8 cellular contexts compared by ENCODE assay signal in genomic region chr11:71787014-71787823, GRCh38. TPM values are rescaled to one million over a fixed set of nuclear protein-coding genes. Genes with fewer than 3 reads are reported as not detected.
A peak's percentile ranks its signal among the peaks of the same experiment; 100 is the strongest.
DNase-seq lines count a peak whose midpoint lies in the region; ATAC-seq and TF ChIP-seq lines count a peak whose summit lies in the region.

No MANE protein-coding gene starts in this region.

- no peaks in the 10 kb centered on the region for H3K36me3 ChIP-seq in GM23338 (ENCODE audit: insufficient read depth)

- TF ChIP-seq CTCF in GM23338 (conservative IDR thresholded peaks at IDR 0.05; ENCODE audit: low read depth in 2 of 2) (no peak), RWPE1 (conservative IDR thresholded peaks at IDR 0.05; ENCODE audit: low read depth) (no peak), nephron progenitor cell (IDR thresholded peaks at IDR 0.05) (no peak)

- H3K4me1 ChIP-seq in GM23338 (ENCODE audit: insufficient read depth), result peaks cover 9% of the 10 kb centered on the region; the same call in 1 of the 2 replicates

- CTCF ChIA-PET in RWPE1 (lab: Yijun Ruan, JAX), result no interaction called here

- H3K4me3 Mint-ChIP-seq in GM23338 (peak overlapping the region; percentile 96), nephron progenitor cell (peak overlapping the region; percentile 96)
- peak overlapping the region; percentile 96 for H3K4me3 Mint-ChIP-seq in stimulated activated naive CD8-positive, alpha-beta T cell treated with anti-CD3 and anti-CD28 coated beads, Interleukin-15, Interleukin-2, amounts not matched to agents 100 ng/mL and 50 ng/mL, for 24 hours

- H3K27ac Mint-ChIP-seq in GM23338 (peak overlapping the region; percentile 97), nephron progenitor cell (peak overlapping the region; percentile 99)
- H3K27ac Mint-ChIP-seq in stimulated activated naive CD8-positive, alpha-beta T cell treated with anti-CD3 and anti-CD28 coated beads, Interleukin-15, Interleukin-2, amounts not matched to agents 100 ng/mL and 50 ng/mL, for 24 hours, result peak overlapping the region; percentile 99

- no peaks in the 10 kb centered on the region for H4K20me1 ChIP-seq in GM23338 (replicated peaks; ENCODE audit: insufficient read depth)

- no peaks in the 10 kb centered on the region for H3K9me2 ChIP-seq in GM23338 (ENCODE audit: insufficient read depth)

- no peaks in the 10 kb centered on the region for H3K27me3 ChIP-seq in GM23338 (ENCODE audit: insufficient read depth)

- H3K4me1 Mint-ChIP-seq in GM23338 (peaks cover 26% of the 10 kb centered on the region), nephron progenitor cell (peaks cover 36% of the 10 kb centered on the region)
- peaks cover 24% of the 10 kb centered on the region for H3K4me1 Mint-ChIP-seq in stimulated activated naive CD8-positive, alpha-beta T cell treated with anti-CD3 and anti-CD28 coated beads, Interleukin-15, Interleukin-2, amounts not matched to agents 100 ng/mL and 50 ng/mL, for 24 hours (ENCODE audit: low read depth)

- DNase-seq in Daoy (ENCODE audit: low read depth) (peak; percentile 98), GM23338 (ENCODE audit: low spot score) (peak; percentile 98), LHCN-M2 (ENCODE audit: low read depth) (peak; percentile 91), RWPE1 (ENCODE audit: low spot score) (peak; percentile 91), fibroblast of the conjunctiva (ENCODE audit: low read depth) (peak; percentile 99), nephron progenitor cell (peak; percentile 100)
- DNase-seq in activated T-helper 9 cell treated with anti-CD3 and anti-CD28 coated beads, Interleukin-2, amount 50 U/mL, for 16 hours (ENCODE audit: low read depth), result peak; percentile 98

- H3K4me2 ChIP-seq in GM23338, result peak overlapping the region; percentile 81

- no peaks in the 10 kb centered on the region for H3F3A ChIP-seq in GM23338 (replicated peaks; ENCODE audit: low read depth)

- peak overlapping the region; percentile 75 for H3K4me3 ChIP-seq in GM23338

- H3K9me3 Mint-ChIP-seq in GM23338 (no peaks in the 10 kb centered on the region; the same call in 2 of the 3 replicates), nephron progenitor cell (no peaks in the 10 kb centered on the region)
- no peaks in the 10 kb centered on the region for H3K9me3 Mint-ChIP-seq in stimulated activated naive CD8-positive, alpha-beta T cell treated with anti-CD3 and anti-CD28 coated beads, Interleukin-15, Interleukin-2, amounts not matched to agents 100 ng/mL and 50 ng/mL, for 24 hours

- H3K36me3 Mint-ChIP-seq in GM23338 (ENCODE audit: low read depth) (peaks cover 6% of the 10 kb centered on the region; the same call in 2 of the 3 replicates), nephron progenitor cell (ENCODE audit: low read depth) (no peaks in the 10 kb centered on the region)
- H3K36me3 Mint-ChIP-seq in stimulated activated naive CD8-positive, alpha-beta T cell treated with anti-CD3 and anti-CD28 coated beads, Interleukin-15, Interleukin-2, amounts not matched to agents 100 ng/mL and 50 ng/mL, for 24 hours (ENCODE audit: low read depth), result peaks cover 3% of the 10 kb centered on the region

- no peak overlapping the region for H2AFZ ChIP-seq in GM23338

- POLR2A ChIA-PET in RWPE1 (lab: Yijun Ruan, JAX; ENCODE audit: low non-redundant PET), result no interaction called here

- H3K27me3 Mint-ChIP-seq in GM23338 (ENCODE audit: insufficient read depth, low read depth, poor library complexity) (peaks cover 8% of the 10 kb centered on the region), nephron progenitor cell (ENCODE audit: low read depth, poor library complexity) (peaks cover 5% of the 10 kb centered on the region)
- no peaks in the 10 kb centered on the region for H3K27me3 Mint-ChIP-seq in stimulated activated naive CD8-positive, alpha-beta T cell treated with anti-CD3 and anti-CD28 coated beads, Interleukin-15, Interleukin-2, amounts not matched to agents 100 ng/mL and 50 ng/mL, for 24 hours

- no peaks in the 10 kb centered on the region for H3K79me2 ChIP-seq in GM23338 (replicated peaks; ENCODE audit: insufficient read depth)

- H3K27ac ChIP-seq in GM23338 (ENCODE audit: low read depth) (peak overlapping the region; percentile 59; the same call in 1 of the 2 replicates), RWPE1 (peak overlapping the region; percentile 77)

- peak; percentile 97 for ATAC-seq in GM23338

TF ChIP-seq in GM23338, 12 proteins besides CTCF, POLR2A, EP300 and RAD21:
- TF ChIP-seq ZNF114 (CRISPR knock-in tag; IDR thresholded peaks at IDR 0.05) (no peak), POLR2AphosphoS5 (IDR thresholded peaks at IDR 0.05; ENCODE audit: low read depth) (peak; percentile 82), ETS1 (IDR thresholded peaks at IDR 0.05) (0 out of 2 replicates have a peak, but pooled peaks have one; percentile 35)

RNA-seq across cellular contexts. Expression of gene DEFB108B, which starts 45.8 kb away (rescaled TPM):
- not detected in 2 replicates for total RNA-seq in Daoy (2014; rRNA removed; shearing (Covaris generic))
- total RNA-seq in GM23338 (2014; rRNA removed; shearing (Covaris generic)), result not detected in 2 replicates
- polyA plus RNA-seq in GM23338 (2016; fragmentation: Nextera tagmentation; extraction: Ambion mirVana), result not detected in 2 replicates
- total RNA-seq in LHCN-M2 (2014; rRNA removed), result not detected in 2 replicates
- not detected for polyA plus RNA-seq in LHCN-M2 (2012)

Comparison
In these comparisons a context has a peak if more than half of its experiments do, and no peak if none do; other contexts are left out.
1. Peak in every context shown above with its lines: DNase-seq, ATAC-seq, H3K4me3 ChIP-seq and H3K27ac ChIP-seq.